8 cellular contexts compared by ENCODE assay signal in genomic region chr15:75801859-75802593, GRCh38. TPM values are rescaled to one million over a fixed set of nuclear protein-coding genes. Genes with fewer than 3 reads are reported as not detected.
DNase-seq lines count a peak whose midpoint lies in the region; ATAC-seq and TF ChIP-seq lines count a peak whose summit lies in the region.

No MANE protein-coding gene starts in this region.

- DNase-seq in NCI-H226 (peak; percentile 72), kidney epithelial cell (ENCODE audit: low read depth) (no peak)
- peak; percentile 66 for DNase-seq in central memory CD4-positive, alpha-beta T cell
- peak; percentile 55 to 73 (median 68) for DNase-seq in stimulated activated CD4-positive, alpha-beta T cell treated with anti-CD3 and anti-CD28 coated beads, Interleukin-1b, Interleukin-23, amount 100 ng/mL, for 24 hours (ENCODE audit: low read depth in 4 of 4, low spot score in 1 of 4)

- peak; percentile 63 for ATAC-seq in HG03066 (IDR thresholded peaks at IDR 0.05; ENCODE audit: low read depth, unreplicated experiment)
- ATAC-seq in activated CD4-positive, CD25-positive, alpha-beta regulatory T cell treated with anti-CD3 and anti-CD28 coated beads, Interleukin-2, amount 50 U/mL, for 24 hours, result peak; percentile 97
- no peak for ATAC-seq in HG02973 (IDR thresholded peaks at IDR 0.05; ENCODE audit: unreplicated experiment)

- H3K36me3 ChIP-seq in kidney epithelial cell (ENCODE audit: control insufficient read depth, insufficient read depth, low read length), result no peaks in the 10 kb centered on the region

- peak; percentile 91 for TF ChIP-seq CTCF in GM12872 (IDR thresholded peaks at IDR 0.05; ENCODE audit: insufficient read depth, low read depth, low read length)
- peak; percentile 93 for TF ChIP-seq CTCF in kidney epithelial cell (IDR thresholded peaks at IDR 0.05; ENCODE audit: insufficient read depth, low read length, poor library complexity, severe bottlenecking)

- peaks cover 16% of the 10 kb centered on the region for H3K27me3 ChIP-seq in kidney epithelial cell (ENCODE audit: control insufficient read depth, insufficient read depth, low read length)

- H3K4me3 ChIP-seq in kidney epithelial cell (ENCODE audit: low read depth, low read length), result no peak overlapping the region

RNA-seq across cellular contexts. Expression of gene UBE2Q2, which starts 41.2 kb away (rescaled TPM):
- total RNA-seq in kidney epithelial cell, result 39.3 and 43.0 TPM in 2 replicates
